Comparison of ENCODE assay signal across 11 cellular contexts in the genomic region with DNA sequence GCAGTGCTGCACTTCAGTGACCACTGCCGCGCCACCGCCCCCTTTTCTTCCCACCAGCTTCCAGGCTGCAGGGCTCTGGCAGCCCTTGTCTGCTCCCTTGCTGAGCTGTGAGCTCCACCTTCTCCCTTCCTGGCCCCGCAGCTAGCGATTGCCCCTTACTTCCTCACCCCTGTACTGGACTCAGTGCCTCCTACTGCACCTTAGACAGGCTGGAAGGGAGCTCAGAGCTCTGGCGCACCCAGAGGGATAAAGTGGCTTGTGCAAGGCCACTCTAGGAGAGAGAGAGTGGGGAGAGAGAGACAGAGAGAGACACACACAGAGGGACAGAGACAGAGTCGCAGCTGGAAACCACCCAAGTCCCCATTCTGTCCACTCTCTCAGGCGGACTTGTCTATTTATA. TPM values are rescaled to one million over a fixed set of nuclear protein-coding genes. Genes with fewer than 3 reads are reported as not detected.
DNase-seq lines count a peak whose midpoint lies in the region; ATAC-seq lines count a peak whose summit lies in the region.
"Had no signal": no experiment of that assay in that cellular context is flagged by ENCODE, and none has a peak within 500 bp of the region (broad histone marks: within the 10 kb centered on the region; RNA-seq: fewer than 3 reads in every experiment).

No MANE protein-coding gene starts in this region.

- peaks cover 37% of the 10 kb centered on the region for H3K36me3 ChIP-seq in SJCRH30

- H3K9me3 ChIP-seq in SJCRH30 (replicated peaks): no peaks in the 10 kb centered on the region
- H3K9me3 ChIP-seq: SJSA1 had no signal

- DNase-seq in G401 (ENCODE audit: low spot score) (peak; percentile 89), SJCRH30 (peak; percentile 47 to 67), cardiac septum (ENCODE audit: low spot score) (peak; percentile 86), pons (ENCODE audit: low spot score) (peak; percentile 75), NCI-H146 treated with DMSO at 0.1 percent for 48 hours (lab: John Stamatoyannopoulos, UW; ENCODE audit: unreplicated experiment) (no peak)
- DNase-seq in activated naive CD4-positive, alpha-beta T cell treated with anti-CD3 and anti-CD28 coated beads for 36 hours: no peak
- DNase-seq: GM23248; stimulated activated CD4-positive, alpha-beta T cell treated with anti-CD3 and anti-CD28 coated beads, Interleukin-2, amount 100 ng/mL, for 24 hours had no signal

- H3K4me3 Mint-ChIP-seq in activated naive CD4-positive, alpha-beta T cell treated with anti-CD3 and anti-CD28 coated beads for 36 hours: no peak overlapping the region

- H3K27ac ChIP-seq in SJCRH30: peak overlapping the region; percentile 98
- H3K27ac ChIP-seq: GM23248, SJSA1 had no signal

- H3K4me3 ChIP-seq in SJCRH30: no peak overlapping the region
- H3K4me3 ChIP-seq: GM23248, SJSA1 had no signal

- H3K4me1 ChIP-seq in SJCRH30: peaks cover 42% of the 10 kb centered on the region

- H3K36me3 Mint-ChIP-seq in activated naive CD4-positive, alpha-beta T cell treated with anti-CD3 and anti-CD28 coated beads for 36 hours (ENCODE audit: low read depth): peaks cover 13% of the 10 kb centered on the region

- no peak for ATAC-seq in GM18520 (IDR thresholded peaks at IDR 0.05; ENCODE audit: unreplicated experiment)
- ATAC-seq in GM18907 (IDR thresholded peaks at IDR 0.05; ENCODE audit: unreplicated experiment): no peak

- no peak overlapping the region for H3K27ac Mint-ChIP-seq in activated naive CD4-positive, alpha-beta T cell treated with anti-CD3 and anti-CD28 coated beads for 36 hours

- H3K4me1 Mint-ChIP-seq in activated naive CD4-positive, alpha-beta T cell treated with anti-CD3 and anti-CD28 coated beads for 36 hours (ENCODE audit: low read depth): no peaks in the 10 kb centered on the region

- in situ Hi-C loops in G401 (cut with HindIII; ENCODE audit: low sequenced_read_pairs): no loop called here

- no peaks in the 10 kb centered on the region for H3K27me3 ChIP-seq in SJCRH30
- H3K27me3 ChIP-seq: SJSA1 had no signal

- peaks cover 3% of the 10 kb centered on the region for H3K27me3 Mint-ChIP-seq in activated naive CD4-positive, alpha-beta T cell treated with anti-CD3 and anti-CD28 coated beads for 36 hours (ENCODE audit: low read depth)

- CTCF ChIA-PET in activated naive CD4-positive, alpha-beta T cell treated with anti-CD3 and anti-CD28 coated beads for 36 hours (lab: Charles Lee): no interaction called here

- intact Hi-C loops in cardiac septum (cut with DNase I): loop anchor here (2.0 to 5.0 kb wide), 4 partner anchors 29 to 281 kb away; a partner anchor contains a TSS
- intact Hi-C loops in activated naive CD4-positive, alpha-beta T cell treated with anti-CD3 and anti-CD28 coated beads for 36 hours (cut with micrococcal nuclease): no loop called here

- no peaks in the 10 kb centered on the region for H3K9me3 Mint-ChIP-seq in activated naive CD4-positive, alpha-beta T cell treated with anti-CD3 and anti-CD28 coated beads for 36 hours

RNA-seq across cellular contexts. Expression of a gene that starts 6.0 kb away (rescaled TPM):
- 0.12 TPM in 1 of 2 replicates, not detected in the other for total RNA-seq in G401 (2014; rRNA removed; shearing (Covaris generic))
- total RNA-seq in SJCRH30 (2014; rRNA removed; shearing (Covaris generic)): 21.2 and 26.6 TPM in 2 replicates
- 23.8 TPM for total RNA-seq in cardiac septum
- under 1 TPM in 1 of 2 experiments, not detected in 1; 0.24 TPM for total RNA-seq in activated naive CD4-positive, alpha-beta T cell treated with anti-CD3 and anti-CD28 coated beads for 36 hours
- total RNA-seq: GM23248 had no signal

Comparison
In these comparisons a context has a peak if more than half of its experiments do, and no peak if none do; other contexts are left out.
1. DNase-seq: peak in G401 (single experiment), SJCRH30 (2 of 2), cardiac septum (single experiment) and pons (single experiment); none in activated naive CD4-positive, alpha-beta T cell treated with anti-CD3 and anti-CD28 coated beads for 36 hours (single experiment) and NCI-H146 treated with DMSO at 0.1 percent for 48 hours (single experiment).
2. RNA of a gene that starts 6.0 kb away (total RNA-seq): 21.2 to 26.6 TPM in SJCRH30 and 23.8 TPM in cardiac septum (single experiment); 0.24 TPM in activated naive CD4-positive, alpha-beta T cell treated with anti-CD3 and anti-CD28 coated beads for 36 hours and 0.12 TPM in G401; every median in the first group is over 10 times any median in the second.